In genomic region chr20:34322267-34323105, GRCh38 we compare ENCODE assay signal across 1 cellular context.
A peak's percentile ranks its signal among the peaks of the same experiment; 100 is the strongest.
TF ChIP-seq lines count a peak whose summit lies in the region.

No MANE protein-coding gene starts in this region.

TF ChIP-seq in K562, 482 proteins besides CTCF, POLR2A, EP300 and RAD21 (continued from another document and continues in another):
- TF ChIP-seq, protein P1, sequence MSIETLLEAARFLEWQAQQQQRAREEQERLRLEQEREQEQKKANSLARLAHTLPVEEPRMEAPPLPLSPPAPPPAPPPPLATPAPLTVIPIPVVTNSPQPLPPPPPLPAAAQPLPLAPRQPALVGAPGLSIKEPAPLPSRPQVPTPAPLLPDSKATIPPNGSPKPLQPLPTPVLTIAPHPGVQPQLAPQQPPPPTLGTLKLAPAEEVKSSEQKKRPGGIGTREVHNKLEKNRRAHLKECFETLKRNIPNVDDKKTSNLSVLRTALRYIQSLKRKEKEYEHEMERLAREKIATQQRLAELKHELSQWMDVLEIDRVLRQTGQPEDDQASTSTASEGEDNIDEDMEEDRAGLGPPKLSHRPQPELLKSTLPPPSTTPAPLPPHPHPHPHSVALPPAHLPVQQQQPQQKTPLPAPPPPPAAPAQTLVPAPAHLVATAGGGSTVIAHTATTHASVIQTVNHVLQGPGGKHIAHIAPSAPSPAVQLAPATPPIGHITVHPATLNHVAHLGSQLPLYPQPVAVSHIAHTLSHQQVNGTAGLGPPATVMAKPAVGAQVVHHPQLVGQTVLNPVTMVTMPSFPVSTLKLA (conservative IDR thresholded peaks at IDR 0.05): peak; percentile 50 to 55; a peak in 2 of 4 replicates
- peak; percentile 19; the same call in 1 of the 2 replicates for TF ChIP-seq DEAF1 (CRISPR knock-in tag; IDR thresholded peaks at IDR 0.05)
- TF ChIP-seq ELF1 (tag; IDR thresholded peaks at IDR 0.05): no peak
- peak; percentile 82; the same call in 1 of the 2 replicates for TF ChIP-seq GTF2A2 (tag; IDR thresholded peaks at IDR 0.05)
- 0 out of 2 replicates have a peak, but pooled peaks have one; percentile 29 for TF ChIP-seq ZNF354B (CRISPR knock-in tag; IDR thresholded peaks at IDR 0.05)
- TF ChIP-seq MYBL2 (IDR thresholded peaks at IDR 0.05; ENCODE audit: low read depth): no peak
- no peak for TF ChIP-seq MYBL2 (CRISPR knock-in tag; IDR thresholded peaks at IDR 0.05; ENCODE audit: borderline replicate concordance)
- TF ChIP-seq, protein P2, sequence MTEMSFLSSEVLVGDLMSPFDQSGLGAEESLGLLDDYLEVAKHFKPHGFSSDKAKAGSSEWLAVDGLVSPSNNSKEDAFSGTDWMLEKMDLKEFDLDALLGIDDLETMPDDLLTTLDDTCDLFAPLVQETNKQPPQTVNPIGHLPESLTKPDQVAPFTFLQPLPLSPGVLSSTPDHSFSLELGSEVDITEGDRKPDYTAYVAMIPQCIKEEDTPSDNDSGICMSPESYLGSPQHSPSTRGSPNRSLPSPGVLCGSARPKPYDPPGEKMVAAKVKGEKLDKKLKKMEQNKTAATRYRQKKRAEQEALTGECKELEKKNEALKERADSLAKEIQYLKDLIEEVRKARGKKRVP (CRISPR knock-in tag; IDR thresholded peaks at IDR 0.05): 0 out of 2 replicates have a peak, but pooled peaks have one; percentile 30
- peak; percentile 94 for TF ChIP-seq ZNF589 (CRISPR knock-in tag; IDR thresholded peaks at IDR 0.05; ENCODE audit: low read depth)
- no peak for TF ChIP-seq NEUROD1 (IDR thresholded peaks at IDR 0.05; ENCODE audit: borderline replicate concordance, low read depth, low read length, partially characterized antibody)
- TF ChIP-seq, protein P3, sequence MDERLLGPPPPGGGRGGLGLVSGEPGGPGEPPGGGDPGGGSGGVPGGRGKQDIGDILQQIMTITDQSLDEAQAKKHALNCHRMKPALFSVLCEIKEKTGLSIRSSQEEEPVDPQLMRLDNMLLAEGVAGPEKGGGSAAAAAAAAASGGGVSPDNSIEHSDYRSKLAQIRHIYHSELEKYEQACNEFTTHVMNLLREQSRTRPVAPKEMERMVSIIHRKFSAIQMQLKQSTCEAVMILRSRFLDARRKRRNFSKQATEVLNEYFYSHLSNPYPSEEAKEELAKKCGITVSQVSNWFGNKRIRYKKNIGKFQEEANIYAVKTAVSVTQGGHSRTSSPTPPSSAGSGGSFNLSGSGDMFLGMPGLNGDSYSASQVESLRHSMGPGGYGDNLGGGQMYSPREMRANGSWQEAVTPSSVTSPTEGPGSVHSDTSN (CRISPR knock-in tag; IDR thresholded peaks at IDR 0.05; ENCODE audit: low read depth): no peak
- TF ChIP-seq, protein P3 (tag; conservative IDR thresholded peaks at IDR 0.05; ENCODE audit: low read depth): peak; percentile 63; the same call in 1 of the 2 replicates
- TF ChIP-seq ZNF584 (CRISPR knock-in tag; IDR thresholded peaks at IDR 0.05; ENCODE audit: low read depth): peak; percentile 85
- peak; percentile 86 for TF ChIP-seq IRF9 (tag; IDR thresholded peaks at IDR 0.05)
- TF ChIP-seq SIN3B (IDR thresholded peaks at IDR 0.05; ENCODE audit: low read depth): no peak
- TF ChIP-seq MYC (IDR thresholded peaks at IDR 0.05; ENCODE audit: low read depth, low read length): no peak
- TF ChIP-seq MYC (CRISPR knock-in tag; IDR thresholded peaks at IDR 0.05; ENCODE audit: borderline replicate concordance, low read depth): no peak
- peak; percentile 24; the same call in 1 of the 2 replicates for TF ChIP-seq EP400 (IDR thresholded peaks at IDR 0.05)
- TF ChIP-seq, protein P4, sequence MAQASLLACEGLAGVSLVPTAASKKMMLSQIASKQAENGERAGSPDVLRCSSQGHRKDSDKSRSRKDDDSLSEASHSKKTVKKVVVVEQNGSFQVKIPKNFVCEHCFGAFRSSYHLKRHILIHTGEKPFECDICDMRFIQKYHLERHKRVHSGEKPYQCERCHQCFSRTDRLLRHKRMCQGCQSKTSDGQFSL (CRISPR knock-in tag; IDR thresholded peaks at IDR 0.05): no peak
- TF ChIP-seq, protein P4 (tag; IDR thresholded peaks at IDR 0.05): peak in 1 of 2 experiments; percentile 88; a peak in 2 of 4 replicates
- 0 out of 2 replicates have a peak, but pooled peaks have one; percentile 60 for TF ChIP-seq ERF (CRISPR knock-in tag; IDR thresholded peaks at IDR 0.05)
- peak; percentile 95 for TF ChIP-seq ZNF311 (CRISPR knock-in tag; IDR thresholded peaks at IDR 0.05)
- no peak for TF ChIP-seq MAFF (IDR thresholded peaks at IDR 0.05; ENCODE audit: low read length)
- TF ChIP-seq, protein P5, sequence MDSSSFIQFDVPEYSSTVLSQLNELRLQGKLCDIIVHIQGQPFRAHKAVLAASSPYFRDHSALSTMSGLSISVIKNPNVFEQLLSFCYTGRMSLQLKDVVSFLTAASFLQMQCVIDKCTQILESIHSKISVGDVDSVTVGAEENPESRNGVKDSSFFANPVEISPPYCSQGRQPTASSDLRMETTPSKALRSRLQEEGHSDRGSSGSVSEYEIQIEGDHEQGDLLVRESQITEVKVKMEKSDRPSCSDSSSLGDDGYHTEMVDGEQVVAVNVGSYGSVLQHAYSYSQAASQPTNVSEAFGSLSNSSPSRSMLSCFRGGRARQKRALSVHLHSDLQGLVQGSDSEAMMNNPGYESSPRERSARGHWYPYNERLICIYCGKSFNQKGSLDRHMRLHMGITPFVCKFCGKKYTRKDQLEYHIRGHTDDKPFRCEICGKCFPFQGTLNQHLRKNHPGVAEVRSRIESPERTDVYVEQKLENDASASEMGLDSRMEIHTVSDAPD (CRISPR knock-in tag; IDR thresholded peaks at IDR 0.05): peak; percentile 53; the same call in 1 of the 2 replicates
- TF ChIP-seq, protein P6, sequence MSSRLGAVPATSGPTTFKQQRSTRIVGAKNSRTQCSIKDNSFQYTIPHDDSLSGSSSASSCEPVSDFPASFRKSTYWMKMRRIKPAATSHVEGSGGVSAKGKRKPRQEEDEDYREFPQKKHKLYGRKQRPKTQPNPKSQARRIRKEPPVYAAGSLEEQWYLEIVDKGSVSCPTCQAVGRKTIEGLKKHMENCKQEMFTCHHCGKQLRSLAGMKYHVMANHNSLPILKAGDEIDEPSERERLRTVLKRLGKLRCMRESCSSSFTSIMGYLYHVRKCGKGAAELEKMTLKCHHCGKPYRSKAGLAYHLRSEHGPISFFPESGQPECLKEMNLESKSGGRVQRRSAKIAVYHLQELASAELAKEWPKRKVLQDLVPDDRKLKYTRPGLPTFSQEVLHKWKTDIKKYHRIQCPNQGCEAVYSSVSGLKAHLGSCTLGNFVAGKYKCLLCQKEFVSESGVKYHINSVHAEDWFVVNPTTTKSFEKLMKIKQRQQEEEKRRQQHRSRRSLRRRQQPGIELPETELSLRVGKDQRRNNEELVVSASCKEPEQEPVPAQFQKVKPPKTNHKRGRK (tag; IDR thresholded peaks at IDR 0.05): no peak
- TF ChIP-seq NR4A1 (CRISPR knock-in tag; IDR thresholded peaks at IDR 0.05): 0 out of 2 replicates have a peak, but pooled peaks have one; percentile 51
- TF ChIP-seq NR4A1 (tag; IDR thresholded peaks at IDR 0.05): peak; percentile 97
- no peak for TF ChIP-seq RCOR1 (IDR thresholded peaks at IDR 0.05; ENCODE audit: borderline replicate concordance in 1 of 2, low read depth in 2 of 2, low read length in 2 of 2)
- no peak for TF ChIP-seq ELF4 (CRISPR knock-in tag; IDR thresholded peaks at IDR 0.05)
- TF ChIP-seq FOSL1 (tag; conservative IDR thresholded peaks at IDR 0.05): peak; percentile 58; the same call in 1 of the 2 replicates
- TF ChIP-seq CBX2 (IDR thresholded peaks at IDR 0.05; ENCODE audit: insufficient read depth, low read length, poor library complexity, severe bottlenecking): no peak
- TF ChIP-seq HNRNPLL (IDR thresholded peaks at IDR 0.05; ENCODE audit: low read depth, low read length, poor library complexity, severe bottlenecking): no peak
- TF ChIP-seq NFIC (IDR thresholded peaks at IDR 0.05): peak; percentile 41; the same call in 1 of the 2 replicates
- 0 out of 2 replicates have a peak, but pooled peaks have one; percentile 55 for TF ChIP-seq MTF1 (CRISPR knock-in tag; IDR thresholded peaks at IDR 0.05; ENCODE audit: borderline replicate concordance)
- TF ChIP-seq FOXA1 (IDR thresholded peaks at IDR 0.05; ENCODE audit: borderline replicate concordance): no peak
- TF ChIP-seq ZNF282 (CRISPR knock-in tag; IDR thresholded peaks at IDR 0.05): no peak
- peak; percentile 73 for TF ChIP-seq ZKSCAN8 (CRISPR knock-in tag; IDR thresholded peaks at IDR 0.05)
- TF ChIP-seq, protein P7, sequence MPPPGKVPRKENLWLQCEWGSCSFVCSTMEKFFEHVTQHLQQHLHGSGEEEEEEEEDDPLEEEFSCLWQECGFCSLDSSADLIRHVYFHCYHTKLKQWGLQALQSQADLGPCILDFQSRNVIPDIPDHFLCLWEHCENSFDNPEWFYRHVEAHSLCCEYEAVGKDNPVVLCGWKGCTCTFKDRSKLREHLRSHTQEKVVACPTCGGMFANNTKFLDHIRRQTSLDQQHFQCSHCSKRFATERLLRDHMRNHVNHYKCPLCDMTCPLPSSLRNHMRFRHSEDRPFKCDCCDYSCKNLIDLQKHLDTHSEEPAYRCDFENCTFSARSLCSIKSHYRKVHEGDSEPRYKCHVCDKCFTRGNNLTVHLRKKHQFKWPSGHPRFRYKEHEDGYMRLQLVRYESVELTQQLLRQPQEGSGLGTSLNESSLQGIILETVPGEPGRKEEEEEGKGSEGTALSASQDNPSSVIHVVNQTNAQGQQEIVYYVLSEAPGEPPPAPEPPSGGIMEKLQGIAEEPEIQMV (tag; conservative IDR thresholded peaks at IDR 0.05; ENCODE audit: low read depth): peak; percentile 62; the same call in 1 of the 2 replicates
- TF ChIP-seq STAT5A (IDR thresholded peaks at IDR 0.05; ENCODE audit: borderline replicate concordance, low read length): no peak
- TF ChIP-seq ZNF175 (CRISPR knock-in tag; IDR thresholded peaks at IDR 0.05; ENCODE audit: low read depth): peak; percentile 94
- 0 out of 2 replicates have a peak, but pooled peaks have one; percentile 31 for TF ChIP-seq GMEB1 (CRISPR knock-in tag; IDR thresholded peaks at IDR 0.05)
- peak; percentile 88 for TF ChIP-seq DMBX1 (CRISPR knock-in tag; IDR thresholded peaks at IDR 0.05; ENCODE audit: borderline replicate concordance)
- TF ChIP-seq CBFA2T2 (conservative IDR thresholded peaks at IDR 0.05): peak; percentile 69
- TF ChIP-seq ZNF395 (CRISPR knock-in tag; IDR thresholded peaks at IDR 0.05): peak; percentile 84
- no peak for TF ChIP-seq ATF1 (CRISPR knock-in tag; IDR thresholded peaks at IDR 0.05)
- TF ChIP-seq ATF1 (tag; IDR thresholded peaks at IDR 0.05): peak; percentile 53; the same call in 1 of the 2 replicates
- TF ChIP-seq PYGO2 (tag; IDR thresholded peaks at IDR 0.05): peak; percentile 85
- peak; percentile 65; the same call in 1 of the 2 replicates for TF ChIP-seq TAF7 (tag; IDR thresholded peaks at IDR 0.05)
